In the genomic region with DNA sequence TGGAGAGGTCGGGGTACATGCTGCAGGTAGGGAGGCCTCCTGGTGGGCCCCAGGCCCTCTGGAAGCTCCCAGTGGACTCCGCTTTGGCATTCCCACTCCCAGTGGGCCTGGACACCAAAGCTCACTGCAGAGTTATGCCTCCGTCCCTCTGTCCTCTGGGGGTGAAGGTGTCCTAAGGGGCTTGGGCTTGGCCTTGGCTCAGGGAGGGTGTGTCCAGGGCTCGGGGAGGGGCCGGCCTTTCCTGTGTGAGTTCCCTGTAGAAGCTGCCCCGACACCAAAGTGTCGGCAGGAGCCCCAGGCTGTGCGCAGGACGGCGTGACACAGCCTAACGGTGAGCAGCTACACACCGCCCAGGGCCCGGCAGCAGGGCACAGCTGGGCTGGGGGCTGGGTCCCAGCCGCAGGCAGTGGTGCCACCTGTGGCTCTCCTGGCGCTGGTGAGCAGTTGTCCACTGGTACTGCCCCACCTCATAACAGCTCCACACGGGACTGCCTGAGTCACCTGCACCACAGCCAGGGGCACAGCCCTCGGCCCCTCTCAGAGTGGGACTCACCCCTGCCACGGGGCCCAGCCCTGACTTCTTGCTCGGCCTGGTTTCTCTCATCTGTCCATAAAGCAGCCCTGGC, we compare ENCODE assay signal across 18 cellular contexts. TPM values are rescaled to one million over a fixed set of nuclear protein-coding genes. Genes with fewer than 3 reads are reported as not detected.
DNase-seq lines count a peak whose midpoint lies in the region; ATAC-seq and TF ChIP-seq lines count a peak whose summit lies in the region.
"Had no signal": no experiment of that assay in that cellular context is flagged by ENCODE, and none has a peak within 500 bp of the region (broad histone marks: within the 10 kb centered on the region; RNA-seq: fewer than 3 reads in every experiment).

No MANE protein-coding gene starts in this region.

- no peak for TF ChIP-seq CTCF in HEK293 (tag by site-specific recombination; IDR thresholded peaks at IDR 0.05)
- no peak for TF ChIP-seq CTCF in neural crest cell (conservative IDR thresholded peaks at IDR 0.05)
- no peak for TF ChIP-seq CTCF in colonic mucosa (IDR thresholded peaks at IDR 0.05)

- H3K9me3 Mint-ChIP-seq in neural crest cell: no peaks in the 10 kb centered on the region
- H3K9me3 Mint-ChIP-seq: CD4-positive, CD25-positive, alpha-beta regulatory T cell; CD8-positive, alpha-beta memory T cell had no signal

- DNase-seq in right cardiac atrium (peak; percentile 13 to 48 (median 47)), left ventricle myocardium superior (no peak), neural crest cell (ENCODE audit: low read depth, low spot score) (no peak), colonic mucosa (no peak), aorta (no peak)
- no peak for DNase-seq in stimulated activated CD4-positive, alpha-beta T cell treated with anti-CD3 and anti-CD28 coated beads, Interleukin-4, amount 100 ng/mL, for 4 hours
- DNase-seq: BE2C; C1 segment of cervical spinal cord; CD4-positive, CD25-positive, alpha-beta regulatory T cell; CD8-positive, alpha-beta memory T cell; COR-L47; DMS 273 treated with DMSO at 0.1 percent for 48 hours; DMS53; DND-41; EL; GM23248 had no signal

- H3K27me3 Mint-ChIP-seq in neural crest cell (ENCODE audit: low read depth): no peaks in the 10 kb centered on the region
- H3K27me3 Mint-ChIP-seq: CD4-positive, CD25-positive, alpha-beta regulatory T cell; CD8-positive, alpha-beta memory T cell had no signal

- H3K4me1 ChIP-seq in right cardiac atrium (ENCODE audit: control insufficient read depth, insufficient read depth, low read length) (no peaks in the 10 kb centered on the region), HEK293 (ENCODE audit: control insufficient read depth, insufficient read depth, low read length) (peaks cover 8% of the 10 kb centered on the region), colonic mucosa (peaks cover 4% of the 10 kb centered on the region), aorta (ENCODE audit: control insufficient read depth in 1 of 2, insufficient read depth in 2 of 2, low read length in 2 of 2) (no peaks in the 10 kb centered on the region)
- H3K4me1 ChIP-seq: BE2C, HAP-1 had no signal

- no peak overlapping the region for H3K9ac ChIP-seq in colonic mucosa (ENCODE audit: low read depth in 2 of 2, low read length in 2 of 2)
- H3K9ac ChIP-seq: GM23248 had no signal

- H3K9me3 ChIP-seq in right cardiac atrium (ENCODE audit: control insufficient read depth, low read length): no peaks in the 10 kb centered on the region
- H3K9me3 ChIP-seq in HEK293 (ENCODE audit: control insufficient read depth, insufficient read depth, low read depth, low read length): no peaks in the 10 kb centered on the region
- H3K9me3 ChIP-seq in colonic mucosa: no peaks in the 10 kb centered on the region
- no peaks in the 10 kb centered on the region for H3K9me3 ChIP-seq in aorta (ENCODE audit: control insufficient read depth, low read length)
- H3K9me3 ChIP-seq: BE2C, HAP-1 had no signal

- H3K4me3 ChIP-seq in right cardiac atrium (ENCODE audit: low read length) (no peak overlapping the region), HEK293 (ENCODE audit: low read depth, low read length) (no peak overlapping the region), colonic mucosa (no peak overlapping the region), aorta (ENCODE audit: low read length in 2 of 2) (no peak overlapping the region)
- H3K4me3 ChIP-seq: GM23248, HAP-1 had no signal

- ATAC-seq in right cardiac atrium: no peak
- no peak for ATAC-seq in left ventricle myocardium superior
- no peak for ATAC-seq in aorta (ENCODE audit: low FRiP score)

- peak overlapping the region; percentile 67 for H3K27ac Mint-ChIP-seq in neural crest cell (ENCODE audit: unreplicated experiment)
- H3K27ac Mint-ChIP-seq: CD4-positive, CD25-positive, alpha-beta regulatory T cell; CD8-positive, alpha-beta memory T cell had no signal

- peaks cover 4% of the 10 kb centered on the region for H3K4me1 Mint-ChIP-seq in neural crest cell

- POLR2A ChIA-PET in HEK293 (lab: Yijun Ruan, JAX): interaction anchor here (0.9 to 3.8 kb wide), 2 partner anchors 10 to 257 kb away, joined by 6 to 22 read pairs; partner anchors contain the start of gene CEP131

- 87% methylated on average over 19 of the region's 19 CpGs for WGBS in right cardiac atrium
- WGBS in aorta, 2 donors: 88 to 95% methylated on average over 19 of the region's 19 CpGs

- H3K4me3 Mint-ChIP-seq in neural crest cell: no peak overlapping the region
- H3K4me3 Mint-ChIP-seq: CD4-positive, CD25-positive, alpha-beta regulatory T cell; CD8-positive, alpha-beta memory T cell had no signal

- peaks cover 10% of the 10 kb centered on the region for H3K36me3 Mint-ChIP-seq in neural crest cell (ENCODE audit: low read depth)

- CTCF ChIA-PET in HEK293 (lab: Yijun Ruan, JAX): interaction anchor here (0.5 to 1.4 kb wide), 4 partner anchors 10 to 252 kb away, joined by 3 to 7 read pairs (median 5); partner anchors contain the start of gene CEP131

- peaks cover 5 to 70% of the 10 kb centered on the region in 2 experiments; a peak in 2 of 3 replicates for H3K36me3 ChIP-seq in HEK293 (ENCODE audit: control insufficient read depth in 2 of 2, insufficient read depth in 1 of 2, low read length in 2 of 2)
- no peaks in the 10 kb centered on the region for H3K36me3 ChIP-seq in colonic mucosa
- peaks cover 0 to 2% of the 10 kb centered on the region in 2 donors for H3K36me3 ChIP-seq in aorta (ENCODE audit: control insufficient read depth in 1 of 2, insufficient read depth in 2 of 2, low read length in 1 of 2)
- H3K36me3 ChIP-seq: BE2C had no signal

- no peaks in the 10 kb centered on the region for H3K27me3 ChIP-seq in right cardiac atrium (ENCODE audit: control insufficient read depth, insufficient read depth)
- H3K27me3 ChIP-seq in colonic mucosa: no peaks in the 10 kb centered on the region
- H3K27me3 ChIP-seq in aorta (ENCODE audit: control insufficient read depth in 1 of 2, insufficient read depth in 2 of 2, low read length in 1 of 2): no peaks in the 10 kb centered on the region
- H3K27me3 ChIP-seq: BE2C had no signal

- intact Hi-C loops in right cardiac atrium (cut with DNase I) (no loop called here), left ventricle myocardium superior (cut with micrococcal nuclease) (no loop called here), colonic mucosa (cut with DNase I) (no loop called here), aorta (cut with DNase I) (no loop called here)

- H3K27ac ChIP-seq in right cardiac atrium (ENCODE audit: low read length) (no peak overlapping the region), HEK293 (ENCODE audit: extremely low read depth, low read depth, low read length) (no peak overlapping the region), colonic mucosa (no peak overlapping the region), aorta (ENCODE audit: low read depth in 1 of 2, low read length in 2 of 2) (no peak overlapping the region)
- H3K27ac ChIP-seq: GM23248 had no signal

TF ChIP-seq in HEK293, 187 proteins besides CTCF, POLR2A, EP300 and RAD21:
- TF ChIP-seq ZNF473 (tag by site-specific recombination; IDR thresholded peaks at IDR 0.05) (no peak), SCRT1 (tag by site-specific recombination; IDR thresholded peaks at IDR 0.05; ENCODE audit: borderline replicate concordance) (peak; percentile 66), ZNF555 (tag by site-specific recombination; conservative IDR thresholded peaks at IDR 0.05) (no peak), SCRT2 (tag by site-specific recombination; IDR thresholded peaks at IDR 0.05) (peak; percentile 69)

RNA-seq across cellular contexts. Expression of gene TEPSIN, which starts 6.1 kb away (rescaled TPM):
- 10 to 100 TPM; 12.5 to 17.7 (median 14.2) TPM for total RNA-seq in right cardiac atrium
- 12.6 TPM for polyA plus RNA-seq in right cardiac atrium
- total RNA-seq in left ventricle myocardium superior: 13.8 TPM
- 36.9 and 40.4 TPM in 2 replicates for total RNA-seq in neural crest cell
- 10 to 100 TPM; 29.3 to 46.7 TPM for total RNA-seq in colonic mucosa
- total RNA-seq in aorta: 10 to 100 TPM; 25.6 to 44.4 TPM
- 10 to 100 TPM in 1 of 2 donors, 1 to 10 TPM in 1; 5.6 to 79.0 TPM for polyA plus RNA-seq in aorta

RNA-seq across cellular contexts. Expression of gene NDUFAF8, which starts 6.4 kb away (rescaled TPM):
- 10 to 100 TPM; 51.5 to 75.4 (median 62.5) TPM for total RNA-seq in right cardiac atrium
- polyA plus RNA-seq in right cardiac atrium: 55.0 TPM
- total RNA-seq in left ventricle myocardium superior: 53.7 TPM
- total RNA-seq in neural crest cell: 54.5 and 68.2 TPM in 2 replicates
- 10 to 100 TPM; 22.4 to 58.2 TPM for total RNA-seq in colonic mucosa
- total RNA-seq in aorta: 10 to 100 TPM; 20.2 to 27.4 TPM
- polyA plus RNA-seq in aorta: 10 to 100 TPM; 26.5 to 46.5 TPM

RNA-seq across cellular contexts. Expression of gene CEP131, which starts 10.0 kb away (rescaled TPM):
- 1 to 10 TPM; 4.6 to 5.9 (median 5.2) TPM for total RNA-seq in right cardiac atrium
- polyA plus RNA-seq in right cardiac atrium: 7.4 TPM
- 13.6 TPM for total RNA-seq in left ventricle myocardium superior
- 40.7 and 42.5 TPM in 2 replicates for total RNA-seq in neural crest cell
- total RNA-seq in colonic mucosa: 10 to 100 TPM in 1 of 2 donors, 1 to 10 TPM in 1; 4.3 to 15.0 TPM
- 10 to 100 TPM in 1 of 2 donors, 1 to 10 TPM in 1; 6.7 to 11.3 TPM for total RNA-seq in aorta
- polyA plus RNA-seq in aorta: 10 to 100 TPM in 1 of 2 donors, 1 to 10 TPM in 1; 5.0 to 86.6 TPM

Comparison
In these comparisons a context has a peak if more than half of its experiments do, and no peak if none do; other contexts are left out.
1. DNase-seq: peak in right cardiac atrium (3 of 3); none in left ventricle myocardium superior (single experiment), neural crest cell (single experiment), colonic mucosa (single experiment), aorta (0 of 2) and stimulated activated CD4-positive, alpha-beta T cell treated with anti-CD3 and anti-CD28 coated beads, Interleukin-4, amount 100 ng/mL, for 4 hours (0 of 2).